ENCODE assay signal across 29 cellular contexts in the genomic region with DNA sequence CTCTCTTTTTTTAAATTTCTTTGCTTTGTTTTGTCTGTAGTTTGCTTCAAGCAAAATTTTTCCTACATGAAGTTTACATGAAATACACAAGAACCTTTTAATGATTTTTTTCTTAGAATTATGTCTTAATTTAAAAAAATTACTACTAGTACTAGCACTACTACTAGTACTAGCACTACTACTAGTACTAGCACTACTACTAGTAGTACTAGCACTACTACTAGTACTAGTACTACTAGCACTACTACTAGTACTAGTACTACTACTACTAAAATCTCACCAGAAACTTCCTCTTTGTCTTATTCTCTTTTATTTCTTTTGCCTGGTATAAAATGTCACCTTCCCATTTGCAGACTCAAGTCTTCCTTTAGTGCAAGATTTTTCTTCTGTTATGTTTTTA.
"Had no signal": no experiment of that assay in that cellular context is flagged by ENCODE, and none has a peak within 500 bp of the region (broad histone marks: within the 10 kb centered on the region; RNA-seq: fewer than 3 reads in every experiment).

No MANE protein-coding gene starts in this region.

- ATAC-seq: stimulated activated effector memory CD8-positive, alpha-beta T cell treated with anti-CD3 and anti-CD28 coated beads, Interleukin-12 subunit alpha, Interleukin-12 subunit beta, amount 100 ng/mL, for 72 hours; stimulated activated memory B cell treated with anti-CD40 and anti-IgM and Interleukin-4, amounts not matched to agents 10 μg/mL and 1 μg/mL and 100 μg/mL, for 72 hours; stimulated activated naive B cell treated with anti-CD40 and anti-IgM and Interleukin-4, amounts not matched to agents 10 μg/mL and 1 μg/mL and 100 μg/mL, for 72 hours; stimulated activated naive CD8-positive, alpha-beta T cell treated with anti-CD3 and anti-CD28 coated beads, Interleukin-15, amount 100 ng/mL, for 72 hours; stimulated activated naive CD8-positive, alpha-beta T cell treated with anti-CD3 and anti-CD28 coated beads, Interleukin-15, Interleukin-2, amounts not matched to agents 100 U/mL and 50 U/mL, for 24 hours; upper lobe of right lung had no signal

- DNase-seq: stimulated activated CD4-positive, alpha-beta T cell treated with anti-CD3 and anti-CD28 coated beads, Interleukin-2, amount 100 ng/mL, for 48 hours; stimulated activated CD4-positive, alpha-beta T cell treated with anti-CD3 and anti-CD28 coated beads, Interleukin-4, amount 100 ng/mL, for 1 hour; stimulated activated CD4-positive, alpha-beta T cell treated with anti-CD3 and anti-CD28 coated beads, Interleukin-4, amount 100 ng/mL, for 24 hours; stimulated activated CD4-positive, alpha-beta T cell treated with anti-CD3 and anti-CD28 coated beads, Interleukin-4, amount 100 ng/mL, for 4 hours; stimulated activated CD8-positive, alpha-beta memory T cell treated with anti-CD3 and anti-CD28 coated beads, Interleukin-4, amount 100 ng/mL, for 48 hours; stimulated activated naive B cell treated with anti-CD40 and anti-IgM and Interleukin-4, amounts not matched to agents 10 μg/mL and 1 μg/mL and 100 μg/mL, for 72 hours; stimulated activated naive CD4-positive, alpha-beta T cell; stimulated activated naive CD4-positive, alpha-beta T cell treated with Interleukin-2 at 50 U/mL for 16 hours; stimulated activated naive CD8-positive, alpha-beta T cell treated with anti-CD3 and anti-CD28 coated beads, Interleukin-15, amount 100 ng/mL, for 72 hours; stimulated activated naive CD8-positive, alpha-beta T cell treated with anti-CD3 and anti-CD28 coated beads, Interleukin-15, Interleukin-2, amounts not matched to agents 100 U/mL and 50 U/mL, for 24 hours; stomach; substantia nigra; testis; thyroid gland; tibial artery; transverse colon; trophoblast cell; upper lobe of left lung; upper lobe of right lung; uterus had no signal

- H3K27me3 Mint-ChIP-seq: stimulated activated naive CD8-positive, alpha-beta T cell treated with anti-CD3 and anti-CD28 coated beads, Interleukin-15, amount 100 ng/mL, for 72 hours; type B pancreatic cell had no signal

- FAIRE-seq: urothelium cell line had no signal

- H3K27ac ChIP-seq: stomach, suprapubic skin, testis, thoracic aorta, thyroid gland, tibial artery, tibial nerve, transverse colon, upper lobe of left lung, upper lobe of right lung, uterus, vagina had no signal

- H3K27ac Mint-ChIP-seq: stimulated activated effector memory CD8-positive, alpha-beta T cell treated with anti-CD3 and anti-CD28 coated beads, Interleukin-12 subunit alpha, Interleukin-12 subunit beta, amount 100 ng/mL, for 72 hours; stimulated activated memory B cell treated with anti-CD40 and anti-IgM and Interleukin-4, amounts not matched to agents 10 μg/mL and 1 μg/mL and 100 μg/mL, for 72 hours; stimulated activated naive B cell treated with anti-CD40 and anti-IgM and Interleukin-4, amounts not matched to agents 10 μg/mL and 1 μg/mL and 100 μg/mL, for 72 hours; stimulated activated naive CD8-positive, alpha-beta T cell treated with anti-CD3 and anti-CD28 coated beads, Interleukin-15, amount 100 ng/mL, for 72 hours; stimulated activated naive CD8-positive, alpha-beta T cell treated with anti-CD3 and anti-CD28 coated beads, Interleukin-15, Interleukin-2, amounts not matched to agents 100 ng/mL and 50 ng/mL, for 24 hours; type B pancreatic cell had no signal

- H3K27me3 ChIP-seq: stomach, suprapubic skin, testis, thyroid gland, tibial artery, tibial nerve, transverse colon, upper lobe of left lung, upper lobe of right lung, uterus, vagina had no signal

- H3K4me1 ChIP-seq: stomach, suprapubic skin, testis, thyroid gland, tibial artery, tibial nerve, transverse colon, upper lobe of left lung, upper lobe of right lung, uterus, vagina had no signal

- H3K36me3 Mint-ChIP-seq: stimulated activated effector memory CD8-positive, alpha-beta T cell treated with anti-CD3 and anti-CD28 coated beads, Interleukin-12 subunit alpha, Interleukin-12 subunit beta, amount 100 ng/mL, for 72 hours; stimulated activated memory B cell treated with anti-CD40 and anti-IgM and Interleukin-4, amounts not matched to agents 10 μg/mL and 1 μg/mL and 100 μg/mL, for 72 hours; stimulated activated naive B cell treated with anti-CD40 and anti-IgM and Interleukin-4, amounts not matched to agents 10 μg/mL and 1 μg/mL and 100 μg/mL, for 72 hours; type B pancreatic cell had no signal

- H3K9me3 ChIP-seq: suprapubic skin, testis, thoracic aorta, thyroid gland, tibial artery, transverse colon, upper lobe of right lung, uterus, vagina had no signal

- H3K36me3 ChIP-seq: stomach, suprapubic skin, thoracic aorta, thyroid gland, tibial artery, tibial nerve, transverse colon, upper lobe of left lung, upper lobe of right lung, uterus, vagina had no signal

- H3K4me3 Mint-ChIP-seq: stimulated activated effector memory CD8-positive, alpha-beta T cell treated with anti-CD3 and anti-CD28 coated beads, Interleukin-12 subunit alpha, Interleukin-12 subunit beta, amount 100 ng/mL, for 72 hours; stimulated activated memory B cell treated with anti-CD40 and anti-IgM and Interleukin-4, amounts not matched to agents 10 μg/mL and 1 μg/mL and 100 μg/mL, for 72 hours; stimulated activated naive B cell treated with anti-CD40 and anti-IgM and Interleukin-4, amounts not matched to agents 10 μg/mL and 1 μg/mL and 100 μg/mL, for 72 hours; stimulated activated naive CD8-positive, alpha-beta T cell treated with anti-CD3 and anti-CD28 coated beads, Interleukin-15, amount 100 ng/mL, for 72 hours; stimulated activated naive CD8-positive, alpha-beta T cell treated with anti-CD3 and anti-CD28 coated beads, Interleukin-15, Interleukin-2, amounts not matched to agents 100 ng/mL and 50 ng/mL, for 24 hours; type B pancreatic cell had no signal

- H3K4me1 Mint-ChIP-seq: stimulated activated effector memory CD8-positive, alpha-beta T cell treated with anti-CD3 and anti-CD28 coated beads, Interleukin-12 subunit alpha, Interleukin-12 subunit beta, amount 100 ng/mL, for 72 hours; stimulated activated naive CD8-positive, alpha-beta T cell treated with anti-CD3 and anti-CD28 coated beads, Interleukin-15, amount 100 ng/mL, for 72 hours had no signal

- H3K4me3 ChIP-seq: stomach, suprapubic skin, testis, thoracic aorta, thyroid gland, tibial artery, tibial nerve, transverse colon, upper lobe of left lung, upper lobe of right lung, uterus, vagina had no signal
